1 cellular context compared by ENCODE assay signal in the genomic region with DNA sequence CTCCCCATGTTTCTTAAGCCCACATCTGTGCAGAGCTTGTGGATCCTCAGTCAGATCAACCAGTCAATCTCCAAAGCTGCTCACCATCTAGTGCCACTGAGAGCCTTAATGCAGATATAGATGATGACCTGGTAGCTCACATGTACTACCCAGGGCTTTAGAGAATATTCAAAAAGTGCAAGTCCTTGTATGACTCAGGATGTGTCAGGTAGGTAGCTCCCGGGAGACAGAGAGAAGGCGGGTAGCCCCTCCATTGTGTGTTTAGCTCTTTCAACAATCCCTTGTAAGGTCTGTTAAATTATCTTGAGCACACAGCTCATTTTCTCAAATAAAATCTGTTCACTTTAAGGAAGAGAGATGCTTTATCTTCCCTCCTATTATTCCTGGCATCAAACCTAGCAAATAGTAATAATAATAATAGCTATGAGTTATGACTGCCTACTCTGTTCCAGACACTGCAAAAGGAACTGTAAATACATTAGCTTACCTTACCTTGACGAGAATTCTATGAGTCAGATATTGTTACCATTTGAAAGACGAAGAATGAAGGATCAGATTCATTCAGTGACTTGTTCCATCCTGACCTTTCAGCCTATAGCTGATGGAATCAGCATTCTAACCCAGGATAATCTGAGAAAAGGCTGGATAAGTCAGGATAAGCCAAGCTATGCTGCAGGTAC.
TF ChIP-seq lines count a peak whose summit lies in the region.

No MANE protein-coding gene starts in this region.

TF ChIP-seq in GM12878, 131 proteins besides CTCF, POLR2A, EP300 and RAD21 (continued from another document):
- no peak for TF ChIP-seq ZBTB33 (IDR thresholded peaks at IDR 0.05)
- TF ChIP-seq ZNF217 (IDR thresholded peaks at IDR 0.05): peak; percentile 27; the same call in 1 of the 2 replicates
- peak; percentile 16 for TF ChIP-seq RELA (IDR thresholded peaks at IDR 0.05; ENCODE audit: borderline replicate concordance, partially characterized antibody)
- TF ChIP-seq EED (IDR thresholded peaks at IDR 0.05; ENCODE audit: low read depth): no peak; the same call in 1 of the 2 replicates
- no peak for TF ChIP-seq BCL3 (IDR thresholded peaks at IDR 0.05; ENCODE audit: borderline replicate concordance, insufficient read depth, low read depth, low read length, poor library complexity, severe bottlenecking)
- no peak for TF ChIP-seq WRNIP1 (IDR thresholded peaks at IDR 0.05; ENCODE audit: borderline replicate concordance, low read depth, low read length)
- 0 out of 4 replicates have a peak, but pooled peaks of 1 of the 2 experiments have one; percentile 31 for TF ChIP-seq SRF (IDR thresholded peaks at IDR 0.05; ENCODE audit: low read depth in 2 of 2, low read length in 2 of 2)
- 0 out of 3 replicates have a peak, but pooled peaks have one; percentile 24 for TF ChIP-seq POU2F2 (IDR thresholded peaks at IDR 0.05; ENCODE audit: borderline replicate concordance, low read depth, low read length)
- TF ChIP-seq KLF5 (IDR thresholded peaks at IDR 0.05; ENCODE audit: partially characterized antibody): peak; percentile 36
- no peak for TF ChIP-seq ZNF24 (IDR thresholded peaks at IDR 0.05)
- no peak for TF ChIP-seq CHD1 (IDR thresholded peaks at IDR 0.05; ENCODE audit: low read depth, low read length)
- peak; percentile 73 for TF ChIP-seq MEF2B (IDR thresholded peaks at IDR 0.05; ENCODE audit: partially characterized antibody, poor library complexity, severe bottlenecking)
- no peak for TF ChIP-seq JUND (IDR thresholded peaks at IDR 0.05; ENCODE audit: low read depth, low read length)
- TF ChIP-seq IRF4 (IDR thresholded peaks at IDR 0.05; ENCODE audit: low read depth, low read length): peak; percentile 66
- 0 out of 2 replicates have a peak, but pooled peaks have one; percentile 13 for TF ChIP-seq MAX (IDR thresholded peaks at IDR 0.05; ENCODE audit: low read depth, low read length)
- peak in 1 of 2 experiments; percentile 3; a peak in 1 of 4 replicates for TF ChIP-seq BHLHE40 (IDR thresholded peaks at IDR 0.05; ENCODE audit: borderline replicate concordance in 1 of 2, low read depth in 2 of 2, low read length in 1 of 2)
- no peak for TF ChIP-seq E4F1 (IDR thresholded peaks at IDR 0.05; ENCODE audit: borderline replicate concordance, partially characterized antibody)
- TF ChIP-seq NFIC (IDR thresholded peaks at IDR 0.05; ENCODE audit: low read depth, low read length): peak; percentile 35; the same call in 1 of the 2 replicates
- no peak for TF ChIP-seq PAX5 (IDR thresholded peaks at IDR 0.05; ENCODE audit: borderline replicate concordance, low read depth, low read length)
TF ChIP-seq in GM12878: peak in this region for 12.
